Comparison of ENCODE assay signal across 8 cellular contexts in genomic region chr21:46096997-46097825, GRCh38. TPM values are rescaled to one million over a fixed set of nuclear protein-coding genes. Genes with fewer than 3 reads are reported as not detected.
DNase-seq lines count a peak whose midpoint lies in the region; ATAC-seq and TF ChIP-seq lines count a peak whose summit lies in the region.

No MANE protein-coding gene starts in this region.

- H3K4me1 ChIP-seq in CD8-positive, alpha-beta T cell (ENCODE audit: insufficient read depth, low read length): peaks cover 10% of the 10 kb centered on the region

- POLR2A ChIA-PET in CD8-positive, alpha-beta T cell (lab: Charles Lee): no interaction called here

- no peaks in the 10 kb centered on the region for H3K9me3 ChIP-seq in CD8-positive, alpha-beta T cell (ENCODE audit: low read length)
- H3K9me3 ChIP-seq in T-helper 17 cell (ENCODE audit: control insufficient read depth, low read length, poor library complexity, severe bottlenecking): peaks cover under 1% of the 10 kb centered on the region

- CTCF ChIA-PET in CD8-positive, alpha-beta T cell (lab: Charles Lee): interaction anchor here (0.7 to 0.9 kb wide), 2 partner anchors 10 to 39 kb away, joined by 3 read pairs; no protein-coding TSS in a partner anchor

- peak in 2 of 7 experiments; percentile 10 to 48 for DNase-seq in CD8-positive, alpha-beta T cell
- DNase-seq in T-helper 17 cell (peak in 2 of 3 donors; percentile 6 to 7), Right ventricle myocardium inferior (ENCODE audit: missing footprints) (no peak), progenitor cell of endocrine pancreas (ENCODE audit: low spot score, unreplicated experiment) (peak; percentile 10), NOMO-1 treated with DMSO at 0.1 percent for 48 hours (lab: John Stamatoyannopoulos, UW; ENCODE audit: unreplicated experiment) (no peak), HuH-7.5 (ENCODE audit: low spot score) (no peak)

- H3K36me3 Mint-ChIP-seq in CD8-positive, alpha-beta T cell: no peaks in the 10 kb centered on the region
- H3K36me3 Mint-ChIP-seq in T-helper 17 cell (ENCODE audit: low read depth) (peaks cover 3% of the 10 kb centered on the region), progenitor cell of endocrine pancreas (ENCODE audit: insufficient read depth) (peaks cover 2% of the 10 kb centered on the region)

- peaks cover 14% of the 10 kb centered on the region for H3K27me3 Mint-ChIP-seq in CD8-positive, alpha-beta T cell (ENCODE audit: low read depth)
- peaks cover 25% of the 10 kb centered on the region for H3K27me3 Mint-ChIP-seq in T-helper 17 cell
- H3K27me3 Mint-ChIP-seq in progenitor cell of endocrine pancreas: peaks cover 41% of the 10 kb centered on the region

- H3K4me3 Mint-ChIP-seq in CD8-positive, alpha-beta T cell: peak overlapping the region; percentile 56
- H3K4me3 Mint-ChIP-seq in T-helper 17 cell (peak overlapping the region; percentile 85), progenitor cell of endocrine pancreas (ENCODE audit: low read depth) (peak overlapping the region; percentile 62)

- intact Hi-C loops in CD8-positive, alpha-beta T cell (cut with DNase I, micrococcal nuclease): no loop called here
- intact Hi-C loops in Right ventricle myocardium inferior (cut with DNase I): loop anchor here (2.0 to 10.0 kb wide), 2 partner anchors 52 to 122 kb away; no protein-coding TSS in a partner anchor

- no peaks in the 10 kb centered on the region for H3K36me3 ChIP-seq in CD8-positive, alpha-beta T cell (ENCODE audit: insufficient read depth, low read length)

- peak; percentile 4 for ATAC-seq in CD8-positive, alpha-beta T cell
- ATAC-seq in T-helper 17 cell (peak; percentile 5), Right ventricle myocardium inferior (peak; percentile 6), HG02623 (IDR thresholded peaks at IDR 0.05; ENCODE audit: unreplicated experiment) (no peak), HG03469 (IDR thresholded peaks at IDR 0.05; ENCODE audit: unreplicated experiment) (no peak)

- no peak overlapping the region for H3K27ac Mint-ChIP-seq in CD8-positive, alpha-beta T cell
- H3K27ac Mint-ChIP-seq in T-helper 17 cell: peak overlapping the region; percentile 68
- peak overlapping the region; percentile 26 for H3K27ac Mint-ChIP-seq in progenitor cell of endocrine pancreas

- H3K4me3 ChIP-seq in CD8-positive, alpha-beta T cell (ENCODE audit: low read depth, low read length): no peak overlapping the region

- no peak overlapping the region for H3K27ac ChIP-seq in CD8-positive, alpha-beta T cell (ENCODE audit: low read depth, low read length)

- peaks cover 1% of the 10 kb centered on the region for H3K9me3 Mint-ChIP-seq in CD8-positive, alpha-beta T cell
- H3K9me3 Mint-ChIP-seq in progenitor cell of endocrine pancreas (ENCODE audit: low read depth): peaks cover 8% of the 10 kb centered on the region

- peaks cover 22% of the 10 kb centered on the region for H3K4me1 Mint-ChIP-seq in CD8-positive, alpha-beta T cell (ENCODE audit: low read depth)
- H3K4me1 Mint-ChIP-seq in T-helper 17 cell: peaks cover 10% of the 10 kb centered on the region
- no peaks in the 10 kb centered on the region for H3K4me1 Mint-ChIP-seq in progenitor cell of endocrine pancreas (ENCODE audit: low read depth)

- no peak for TF ChIP-seq CTCF in CD8-positive, alpha-beta T cell (IDR thresholded peaks at IDR 0.05)
- no peak for TF ChIP-seq CTCF in progenitor cell of endocrine pancreas (IDR thresholded peaks at IDR 0.05; ENCODE audit: unreplicated experiment)

- H3K27me3 ChIP-seq in CD8-positive, alpha-beta T cell (ENCODE audit: insufficient read depth, low read length): no peaks in the 10 kb centered on the region

RNA-seq across cellular contexts. Expression of gene COL6A2, which starts 0.7 kb away (rescaled TPM):
- 10 to 100 TPM; 74.4 to 80.6 TPM for total RNA-seq in CD8-positive, alpha-beta T cell
- total RNA-seq in T-helper 17 cell (10 to 100 TPM; 15.1 to 19.8 TPM), Right ventricle myocardium inferior (254 TPM), progenitor cell of endocrine pancreas (32.0 and 38.6 TPM in 2 replicates)

RNA-seq across cellular contexts. Expression of gene FTCD, which starts 58.2 kb away (rescaled TPM):
- 1 to 10 TPM in 1 of 2 experiments, under 1 TPM in 1; 0.72 to 1.3 TPM for total RNA-seq in CD8-positive, alpha-beta T cell
- total RNA-seq in T-helper 17 cell (1 to 10 TPM in 1 of 2 donors, not detected in 1; 1.1 TPM), Right ventricle myocardium inferior (1.2 TPM), progenitor cell of endocrine pancreas (48.4 and 49.3 TPM in 2 replicates)

Comparison
In these comparisons a context has a peak if more than half of its experiments do, and no peak if none do; other contexts are left out.
1. ATAC-seq: peak in CD8-positive, alpha-beta T cell (single experiment), T-helper 17 cell (single experiment) and Right ventricle myocardium inferior (single experiment); none in HG02623 (single experiment) and HG03469 (single experiment).
2. DNase-seq: peak in T-helper 17 cell (2 of 3) and progenitor cell of endocrine pancreas (single experiment); none in Right ventricle myocardium inferior (single experiment), NOMO-1 treated with DMSO at 0.1 percent for 48 hours (single experiment) and HuH-7.5 (single experiment).
3. RNA of gene FTCD, which starts 58.2 kb away (total RNA-seq): 48.4 to 49.3 TPM in progenitor cell of endocrine pancreas; 0.72 to 1.3 TPM in CD8-positive, alpha-beta T cell, 1.2 TPM in Right ventricle myocardium inferior (single experiment) and 1.1 TPM in T-helper 17 cell; every median in the first group is over 10 times any median in the second.
4. Peak in every context shown above with its lines, with median percentiles within 50 percentile points of each other: H3K4me3 Mint-ChIP-seq.